In genomic region chr1:37999434-38000232, GRCh38 we compare ENCODE assay signal across 8 cellular contexts. TPM values are rescaled to one million over a fixed set of nuclear protein-coding genes. Genes with fewer than 3 reads are reported as not detected.
DNase-seq lines count a peak whose midpoint lies in the region; ATAC-seq, FAIRE-seq and TF ChIP-seq lines count a peak whose summit lies in the region.

No MANE protein-coding gene starts in this region.

- H3K36me3 ChIP-seq in keratinocyte (ENCODE audit: control insufficient read depth in 2 of 2, extremely low read depth in 1 of 2, insufficient read depth in 2 of 2, low read length in 2 of 2), result peaks cover 14 to 28% of the 10 kb centered on the region in 2 experiments

- no peaks in the 10 kb centered on the region for H4K20me1 ChIP-seq in keratinocyte (ENCODE audit: control insufficient read depth, extremely low read depth, insufficient read depth, low read length)

- dilution Hi-C loops in keratinocyte (cut with MboI; ENCODE audit: extremely low pct_ligation_motif_present, low sequenced_read_pairs), result no loop called here

- in situ Hi-C loops in astrocyte of the spinal cord (cut with HindIII; ENCODE audit: low sequenced_read_pairs), result no loop called here

- H3K4me2 ChIP-seq in keratinocyte (ENCODE audit: control insufficient read depth, extremely low read depth, insufficient read depth, low read depth, low read length), result peak overlapping the region; percentile 89

- H3K9ac ChIP-seq in keratinocyte (ENCODE audit: control insufficient read depth, extremely low read depth, insufficient read depth, low read length), result peak overlapping the region; percentile 68

- peaks cover 55% of the 10 kb centered on the region for H3K4me1 ChIP-seq in keratinocyte (ENCODE audit: control insufficient read depth, extremely low read depth, insufficient read depth, low read length)

- ATAC-seq in stimulated activated naive CD8-positive, alpha-beta T cell treated with anti-CD3 and anti-CD28 coated beads, Interleukin-15, amount 100 ng/mL, for 72 hours, result peak; percentile 33
- ATAC-seq in GM19467 (IDR thresholded peaks at IDR 0.05; ENCODE audit: unreplicated experiment) (no peak), GM21360 (IDR thresholded peaks at IDR 0.05; ENCODE audit: unreplicated experiment) (no peak)

- H3K27ac Mint-ChIP-seq in stimulated activated naive CD8-positive, alpha-beta T cell treated with anti-CD3 and anti-CD28 coated beads, Interleukin-15, amount 100 ng/mL, for 72 hours, result peak overlapping the region; percentile 98 to 100

- TF ChIP-seq CTCF in astrocyte of the spinal cord (IDR thresholded peaks at IDR 0.05; ENCODE audit: low read depth, low read length), result no peak
- TF ChIP-seq CTCF in keratinocyte (optimal IDR thresholded peaks at IDR 0.05 in 1 of 3, IDR thresholded peaks at IDR 0.05 in 1 of 3, conservative IDR thresholded peaks at IDR 0.05 in 1 of 3; ENCODE audit: extremely low read depth in 1 of 3, insufficient read depth in 2 of 3, low read length in 3 of 3), result no peak

- H3K9me1 ChIP-seq in keratinocyte (ENCODE audit: control insufficient read depth, extremely low read depth, insufficient read depth, low read length), result peaks cover 3% of the 10 kb centered on the region

- H3K4me3 ChIP-seq in astrocyte of the spinal cord (ENCODE audit: low read depth, low read length), result no peak overlapping the region
- peak overlapping the region in 2 of 3 experiments; percentile 26 to 46 for H3K4me3 ChIP-seq in keratinocyte (ENCODE audit: control insufficient read depth in 2 of 3, extremely low read depth in 1 of 3, insufficient read depth in 2 of 3, low read depth in 1 of 3, low read length in 3 of 3)

- H3K79me2 ChIP-seq in keratinocyte (ENCODE audit: control insufficient read depth, insufficient read depth, low read length), result peaks cover 51% of the 10 kb centered on the region

- H3K4me3 Mint-ChIP-seq in stimulated activated naive CD8-positive, alpha-beta T cell treated with anti-CD3 and anti-CD28 coated beads, Interleukin-15, amount 100 ng/mL, for 72 hours, result peak overlapping the region; percentile 81 to 82

- no peaks in the 10 kb centered on the region for H3K27me3 ChIP-seq in keratinocyte (ENCODE audit: control insufficient read depth, extremely low read depth, insufficient read depth, low read length)

- FAIRE-seq in keratinocyte (lab: Jason Lieb, UNC), result peak; percentile 65

- H3K27me3 Mint-ChIP-seq in stimulated activated naive CD8-positive, alpha-beta T cell treated with anti-CD3 and anti-CD28 coated beads, Interleukin-15, amount 100 ng/mL, for 72 hours, result no peaks in the 10 kb centered on the region

- no peaks in the 10 kb centered on the region for H3K9me3 Mint-ChIP-seq in stimulated activated naive CD8-positive, alpha-beta T cell treated with anti-CD3 and anti-CD28 coated beads, Interleukin-15, amount 100 ng/mL, for 72 hours

- no peaks in the 10 kb centered on the region for H3K9me3 ChIP-seq in keratinocyte (ENCODE audit: control insufficient read depth, low read depth, low read length)

- peak overlapping the region; percentile 90 for H3K27ac ChIP-seq in keratinocyte (ENCODE audit: control insufficient read depth, insufficient read depth, low read length)

- H2AFZ ChIP-seq in keratinocyte (ENCODE audit: control insufficient read depth, low read length), result no peak overlapping the region

- H3K4me1 Mint-ChIP-seq in stimulated activated naive CD8-positive, alpha-beta T cell treated with anti-CD3 and anti-CD28 coated beads, Interleukin-15, amount 100 ng/mL, for 72 hours, result peaks cover 87% of the 10 kb centered on the region

- DNase-seq in Ammon's horn (ENCODE audit: low spot score) (peak; percentile 29), LHCN-M2 (ENCODE audit: low read depth) (peak; percentile 77), astrocyte of the spinal cord (ENCODE audit: low read depth, low spot score) (peak; percentile 71), keratinocyte (ENCODE audit: low read depth, low spot score) (no peak), putamen (ENCODE audit: low spot score) (no peak)
- peak in 1 of 2 donors; percentile 34 for DNase-seq in stimulated activated naive CD8-positive, alpha-beta T cell treated with anti-CD3 and anti-CD28 coated beads, Interleukin-15, amount 100 ng/mL, for 72 hours

RNA-seq across cellular contexts. Expression of gene FHL3, which starts 5.7 kb away (rescaled TPM):
- 37.3 and 39.0 TPM in 2 replicates for total RNA-seq in LHCN-M2 (2014; rRNA removed)
- polyA plus RNA-seq in LHCN-M2 (2012), result 51.4 TPM
- polyA plus RNA-seq in keratinocyte, result 5.1 to 24.6 TPM (median 5.2 TPM) in 3 replicates
- 6.6 TPM for polyA plus RNA-seq in keratinocyte (2011; ENCODE audit: low read depth)
- 9.0 and 16.5 TPM in 2 replicates for polyA plus RNA-seq in keratinocyte (2011; cell fraction: cytosol; rRNA removed)
- 10.2 and 14.7 TPM in 2 replicates for polyA plus RNA-seq in keratinocyte (2011; cell fraction: nucleus; rRNA removed)
- polyA plus RNA-seq in keratinocyte (2012; ENCODE audit: low replicate concordance), result 11.9 and 29.7 TPM in 2 replicates
- polyA minus RNA-seq in keratinocyte, result 16.0 to 51.9 TPM (median 20.1 TPM) in 3 replicates
- 16.7 TPM for polyA minus RNA-seq in keratinocyte (2011; cell fraction: cytosol; rRNA and poly(A)+ RNA removed)
- polyA minus RNA-seq in keratinocyte (2011; cell fraction: nucleus; rRNA and poly(A)+ RNA removed), result 9.4 and 14.0 TPM in 2 replicates

RNA-seq across cellular contexts. Expression of gene SF3A3, which starts 9.8 kb away (rescaled TPM):
- total RNA-seq in LHCN-M2 (2014; rRNA removed), result 86.7 and 96.1 TPM in 2 replicates
- polyA plus RNA-seq in LHCN-M2 (2012), result 63.9 TPM
- 26.4 to 47.0 TPM (median 44.5 TPM) in 3 replicates for polyA plus RNA-seq in keratinocyte
- 125 TPM for polyA plus RNA-seq in keratinocyte (2011; ENCODE audit: low read depth)
- polyA plus RNA-seq in keratinocyte (2011; cell fraction: cytosol; rRNA removed), result 27.8 and 45.9 TPM in 2 replicates
- 37.7 and 48.5 TPM in 2 replicates for polyA plus RNA-seq in keratinocyte (2011; cell fraction: nucleus; rRNA removed)
- polyA plus RNA-seq in keratinocyte (2012; ENCODE audit: low replicate concordance), result 30.4 and 59.0 TPM in 2 replicates
- 7.8 to 38.2 TPM (median 21.6 TPM) in 3 replicates for polyA minus RNA-seq in keratinocyte
- 37.4 TPM for polyA minus RNA-seq in keratinocyte (2011; cell fraction: cytosol; rRNA and poly(A)+ RNA removed)
- 19.1 and 28.4 TPM in 2 replicates for polyA minus RNA-seq in keratinocyte (2011; cell fraction: nucleus; rRNA and poly(A)+ RNA removed)

RNA-seq across cellular contexts. Expression of gene UTP11, which starts 12.9 kb away (rescaled TPM):
- 100 and 107 TPM in 2 replicates for total RNA-seq in LHCN-M2 (2014; rRNA removed)
- 33.8 TPM for polyA plus RNA-seq in LHCN-M2 (2012)
- 24.1 to 50.0 TPM (median 49.1 TPM) in 3 replicates for polyA plus RNA-seq in keratinocyte
- polyA plus RNA-seq in keratinocyte (2011; ENCODE audit: low read depth), result 145 TPM
- polyA plus RNA-seq in keratinocyte (2011; cell fraction: cytosol; rRNA removed), result 26.4 and 35.2 TPM in 2 replicates
- 24.5 and 39.0 TPM in 2 replicates for polyA plus RNA-seq in keratinocyte (2011; cell fraction: nucleus; rRNA removed)
- polyA plus RNA-seq in keratinocyte (2012; ENCODE audit: low replicate concordance), result 31.7 and 64.5 TPM in 2 replicates
- polyA minus RNA-seq in keratinocyte, result 5.7 to 12.6 TPM (median 7.4 TPM) in 3 replicates
- 15.3 TPM for polyA minus RNA-seq in keratinocyte (2011; cell fraction: cytosol; rRNA and poly(A)+ RNA removed)
- polyA minus RNA-seq in keratinocyte (2011; cell fraction: nucleus; rRNA and poly(A)+ RNA removed), result 6.4 and 13.8 TPM in 2 replicates

RNA-seq across cellular contexts. Expression of gene POU3F1, which starts 47.0 kb away (rescaled TPM):
- not detected in 2 replicates for total RNA-seq in LHCN-M2 (2014; rRNA removed)
- 0.04 TPM for polyA plus RNA-seq in LHCN-M2 (2012)
- polyA plus RNA-seq in keratinocyte, result 0.32 to 1.3 TPM (median 0.59 TPM) in 3 replicates
- 0.71 TPM for polyA plus RNA-seq in keratinocyte (2011; ENCODE audit: low read depth)
- 0.33 and 0.84 TPM in 2 replicates for polyA plus RNA-seq in keratinocyte (2011; cell fraction: cytosol; rRNA removed)
- 0.52 and 1.7 TPM in 2 replicates for polyA plus RNA-seq in keratinocyte (2011; cell fraction: nucleus; rRNA removed)
- polyA plus RNA-seq in keratinocyte (2012; ENCODE audit: low replicate concordance), result 0.87 and 2.2 TPM in 2 replicates
- polyA minus RNA-seq in keratinocyte, result 0.61 to 0.72 TPM (median 0.63 TPM) in 3 replicates
- polyA minus RNA-seq in keratinocyte (2011; cell fraction: cytosol; rRNA and poly(A)+ RNA removed), result 3.3 TPM
- 1.7 and 1.8 TPM in 2 replicates for polyA minus RNA-seq in keratinocyte (2011; cell fraction: nucleus; rRNA and poly(A)+ RNA removed)

RNA-seq across cellular contexts. Expression of gene INPP5B, which starts 52.8 kb away (rescaled TPM):
- total RNA-seq in LHCN-M2 (2014; rRNA removed), result 20.1 and 22.7 TPM in 2 replicates
- polyA plus RNA-seq in LHCN-M2 (2012), result 10.4 TPM
- 3.4 to 6.4 TPM (median 6.0 TPM) in 3 replicates for polyA plus RNA-seq in keratinocyte
- 3.0 TPM for polyA plus RNA-seq in keratinocyte (2011; ENCODE audit: low read depth)
- polyA plus RNA-seq in keratinocyte (2011; cell fraction: cytosol; rRNA removed), result 2.3 and 3.9 TPM in 2 replicates
- polyA plus RNA-seq in keratinocyte (2011; cell fraction: nucleus; rRNA removed), result 5.8 and 6.3 TPM in 2 replicates
- 3.0 and 4.1 TPM in 2 replicates for polyA plus RNA-seq in keratinocyte (2012; ENCODE audit: low replicate concordance)
- 3.5 to 5.9 TPM (median 5.2 TPM) in 3 replicates for polyA minus RNA-seq in keratinocyte
- polyA minus RNA-seq in keratinocyte (2011; cell fraction: cytosol; rRNA and poly(A)+ RNA removed), result 3.3 TPM
- polyA minus RNA-seq in keratinocyte (2011; cell fraction: nucleus; rRNA and poly(A)+ RNA removed), result 3.0 and 6.7 TPM in 2 replicates

Comparison
In these comparisons a context has a peak if more than half of its experiments do, and no peak if none do; other contexts are left out.
1. DNase-seq: peak in Ammon's horn (single experiment), LHCN-M2 (single experiment) and astrocyte of the spinal cord (single experiment); none in keratinocyte (single experiment) and putamen (single experiment).